23 cellular contexts compared by ENCODE assay signal in the genomic region with DNA sequence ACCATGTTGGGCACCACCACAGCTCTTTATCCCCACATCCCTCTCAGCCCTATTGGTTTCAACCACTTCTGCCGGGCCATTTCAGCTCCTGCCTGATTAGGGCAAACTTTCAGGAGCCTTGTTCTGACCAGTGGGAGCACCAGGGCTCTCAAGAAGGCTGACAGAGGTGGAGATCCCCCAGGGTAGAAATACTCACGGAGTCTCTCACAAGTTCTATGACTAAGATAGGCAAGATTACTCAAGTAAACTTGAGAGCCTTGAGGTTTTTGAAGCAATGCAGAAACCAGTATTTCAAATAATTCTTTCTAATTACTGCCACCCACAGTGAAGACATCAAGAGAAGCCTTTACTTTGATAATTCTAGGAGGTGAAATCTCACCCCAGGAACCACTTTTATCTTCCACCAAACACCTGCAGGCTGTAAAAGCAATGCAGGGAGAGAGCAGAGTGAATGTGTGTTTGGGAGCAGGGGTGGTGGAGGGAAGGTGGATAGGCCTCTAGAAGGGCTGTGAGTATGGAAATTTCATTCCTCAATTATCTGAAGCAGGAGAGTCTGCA. TPM values are rescaled to one million over a fixed set of nuclear protein-coding genes. Genes with fewer than 3 reads are reported as not detected.
DNase-seq lines count a peak whose midpoint lies in the region; ATAC-seq, FAIRE-seq and TF ChIP-seq lines count a peak whose summit lies in the region.
"Had no signal": no experiment of that assay in that cellular context is flagged by ENCODE, and none has a peak within 500 bp of the region (broad histone marks: within the 10 kb centered on the region; RNA-seq: fewer than 3 reads in every experiment).

No MANE protein-coding gene starts in this region.

- H2BK120ac ChIP-seq in IMR-90 (ENCODE audit: low read depth, low read length), result no peak overlapping the region

- no TSS peak for BruUV-seq in IMR-90 (replicated peaks; lab: Mats Ljungman, UMichigan)

- H3K27me3 Mint-ChIP-seq in activated T-cell treated with anti-CD3 and anti-CD28 coated beads, Interleukin-2, amount 50 U/mL, for 24 hours, result no peaks in the 10 kb centered on the region

- no peak overlapping the region for H2AK9ac ChIP-seq in IMR-90 (replicated peaks; ENCODE audit: low read depth, low read length, poor library complexity)

- CTCF ChIA-PET in IMR-90 (lab: Yijun Ruan, JAX), result interaction anchor here (0.6 kb wide), 1 partner anchor 1548 kb away, joined by 5 read pairs; no protein-coding TSS in a partner anchor

- no peak for DNase-seq in activated T-cell treated with anti-CD3 and anti-CD28 coated beads, Interleukin-2, amount 50 U/mL, for 24 hours
- DNase-seq in activated T-cell treated with anti-CD3 and anti-CD28 coated beads, Interleukin-2, amount 50 U/mL, for 48 hours, result no peak
- DNase-seq in IMR-90 (peak; percentile 42), caudate nucleus (lab: John Stamatoyannopoulos, UW) (no peak), sciatic nerve (ENCODE audit: low spot score) (peak; percentile 39), frontal cortex (ENCODE audit: low spot score in 2 of 2) (no peak), NAMALWA (ENCODE audit: low spot score) (no peak)
- DNase-seq: activated CD4-positive, CD25-positive, alpha-beta regulatory T cell treated with anti-CD3 and anti-CD28 coated beads, Interleukin-2, amount 50 U/mL, for 72 hours; activated gamma-delta T cell; endodermal cell; NCI-H1417 treated with DMSO at 0.1 percent for 48 hours; NCI-H524 treated with DMSO at 0.1 percent for 48 hours; stimulated activated CD4-positive, alpha-beta T cell treated with anti-CD3 and anti-CD28 coated beads, Interleukin-4, amount 100 ng/mL, for 4 hours; T1000 had no signal

- no peak overlapping the region for H3K4ac ChIP-seq in IMR-90 (ENCODE audit: low read depth, low read length)

- H3K14ac ChIP-seq in IMR-90 (replicated peaks; ENCODE audit: low read depth, low read length), result no peak overlapping the region

- H3K36me3 ChIP-seq in IMR-90 (ENCODE audit: control insufficient read depth, insufficient read depth, low read length), result peaks cover 4% of the 10 kb centered on the region; the same call in 1 of the 2 replicates
- H3K36me3 ChIP-seq: neutrophil had no signal

- H3K9ac ChIP-seq in IMR-90 (ENCODE audit: low read depth, low read length), result no peak overlapping the region
- H3K9ac ChIP-seq: BLaER1 had no signal

- peaks cover 68% of the 10 kb centered on the region for H3K36me3 Mint-ChIP-seq in activated T-cell treated with anti-CD3 and anti-CD28 coated beads, Interleukin-2, amount 50 U/mL, for 24 hours (ENCODE audit: low read depth)

- in situ Hi-C loops in IMR-90 (cut with MboI; ENCODE audit: low sequenced_read_pairs), result loop anchor here (25.0 kb wide), 1 partner anchor 138 kb away; a partner anchor contains a TSS

- H3K4me3 Mint-ChIP-seq in activated T-cell treated with anti-CD3 and anti-CD28 coated beads, Interleukin-2, amount 50 U/mL, for 24 hours, result no peak overlapping the region
- H3K4me3 Mint-ChIP-seq: endodermal cell had no signal

- no peak for TF ChIP-seq POLR2A in IMR-90 (IDR thresholded peaks at IDR 0.05; ENCODE audit: low read depth, low read length)

- no peak for TF ChIP-seq CTCF in IMR-90 (conservative IDR thresholded peaks at IDR 0.05; ENCODE audit: low read depth, low read length)

- H3K4me1 ChIP-seq in IMR-90 (ENCODE audit: control insufficient read depth, insufficient read depth, low read length), result no peaks in the 10 kb centered on the region
- H3K4me1 ChIP-seq: ascending aorta, BLaER1 had no signal

- intact Hi-C loops in IMR-90 (cut with micrococcal nuclease) (no loop called here), sciatic nerve (cut with DNase I) (no loop called here)

- H3K9me3 ChIP-seq in IMR-90 (ENCODE audit: control insufficient read depth, insufficient read depth, low read length), result no peaks in the 10 kb centered on the region
- H3K9me3 ChIP-seq: ascending aorta, BLaER1, neutrophil had no signal

- H3K9me1 ChIP-seq in IMR-90 (ENCODE audit: insufficient read depth, low read length), result no peaks in the 10 kb centered on the region; the same call in 1 of the 2 replicates

- no peaks in the 10 kb centered on the region for H3K9me3 Mint-ChIP-seq in activated T-cell treated with anti-CD3 and anti-CD28 coated beads, Interleukin-2, amount 50 U/mL, for 24 hours
- H3K9me3 Mint-ChIP-seq: endodermal cell had no signal

- TF ChIP-seq RAD21 in IMR-90 (IDR thresholded peaks at IDR 0.05; ENCODE audit: low read length), result no peak

- peak overlapping the region; percentile 56 for H3K27ac Mint-ChIP-seq in activated T-cell treated with anti-CD3 and anti-CD28 coated beads, Interleukin-2, amount 50 U/mL, for 24 hours
- H3K27ac Mint-ChIP-seq: endodermal cell had no signal

- H3K23ac ChIP-seq in IMR-90 (ENCODE audit: low read depth, low read length), result no peak overlapping the region

- ATAC-seq in IMR-90 (ENCODE audit: low read depth), result no peak; the same call in 1 of the 2 replicates
- peak; percentile 46 for ATAC-seq in sciatic nerve
- ATAC-seq in HG03045 (IDR thresholded peaks at IDR 0.05; ENCODE audit: unreplicated experiment), result no peak

- no peak overlapping the region for H4K8ac ChIP-seq in IMR-90 (ENCODE audit: low read depth in 2 of 2, low read length in 2 of 2)

- H3K56ac ChIP-seq in IMR-90 (ENCODE audit: extremely low read depth, insufficient read depth, low read length), result no peak overlapping the region

- no peak overlapping the region for H2BK15ac ChIP-seq in IMR-90 (ENCODE audit: low read depth, low read length)

- no peaks in the 10 kb centered on the region for H3K79me1 ChIP-seq in IMR-90 (ENCODE audit: low read depth in 1 of 2, low read length in 2 of 2)

- no peak overlapping the region for H3K4me3 ChIP-seq in IMR-90 (ENCODE audit: insufficient read depth, low read depth, low read length)
- H3K4me3 ChIP-seq: ascending aorta, BLaER1 had no signal

- H2BK5ac ChIP-seq in IMR-90 (ENCODE audit: low read depth, low read length, poor library complexity, severe bottlenecking), result no peak overlapping the region

- H4K20me1 ChIP-seq in IMR-90 (ENCODE audit: insufficient read depth, low read length), result no peaks in the 10 kb centered on the region
- H4K20me1 ChIP-seq: BLaER1 had no signal

- WGBS in IMR-90 (ENCODE audit: extremely low coverage in 2 of 2, insufficient read length in 1 of 2), 2 experiments, result 60% methylated on average over 1 of the region's 2 CpGs; no CpG with 5 or more reads in 1 of the 2 experiments

- POLR2A ChIA-PET in IMR-90 (lab: Charles Lee; ENCODE audit: unreplicated experiment), result no interaction called here

- H2AK5ac ChIP-seq in IMR-90 (ENCODE audit: low read depth, low read length), result no peak overlapping the region

- no peak overlapping the region for H2AFZ ChIP-seq in IMR-90 (replicated peaks; ENCODE audit: low read length, poor library complexity)

- H3K4me2 ChIP-seq in IMR-90 (ENCODE audit: low read depth, low read length), result no peak overlapping the region
- H3K4me2 ChIP-seq: BLaER1 had no signal

- no peak overlapping the region for H3K18ac ChIP-seq in IMR-90 (ENCODE audit: low read depth, low read length)

- H2BK20ac ChIP-seq in IMR-90 (ENCODE audit: low read depth, low read length), result no peak overlapping the region

- H4K91ac ChIP-seq in IMR-90 (ENCODE audit: insufficient read depth, low read depth, low read length), result no peak overlapping the region

- H4K5ac ChIP-seq in IMR-90 (ENCODE audit: low read depth, low read length), result no peak overlapping the region

- dilution Hi-C loops in IMR-90 (cut with HindIII; ENCODE audit: low sequenced_read_pairs, unreplicated experiment), result no loop called here

- H3K4me1 Mint-ChIP-seq in activated T-cell treated with anti-CD3 and anti-CD28 coated beads, Interleukin-2, amount 50 U/mL, for 24 hours (ENCODE audit: low read depth), result peaks cover 18% of the 10 kb centered on the region

- H3K27me3 ChIP-seq in IMR-90 (ENCODE audit: control insufficient read depth, insufficient read depth, low read length), result no peaks in the 10 kb centered on the region
- H3K27me3 ChIP-seq: ascending aorta, BLaER1, neutrophil had no signal

- H3K27ac ChIP-seq in IMR-90 (ENCODE audit: insufficient read depth, low read length) (no peak overlapping the region), caudate nucleus (ENCODE audit: low read depth, low read length) (peak overlapping the region; percentile 79)
- H3K27ac ChIP-seq: ascending aorta, BLaER1, neutrophil, RWPE1 had no signal

- no peak for FAIRE-seq in frontal cortex (lab: Jason Lieb, UNC)
- FAIRE-seq: GM18507 had no signal

TF ChIP-seq in IMR-90, 13 proteins besides CTCF, POLR2A, EP300 and RAD21 (continues in another document):
- TF ChIP-seq CHD1 (IDR thresholded peaks at IDR 0.05; ENCODE audit: low read depth, low read length), result no peak
- TF ChIP-seq, protein P1, sequence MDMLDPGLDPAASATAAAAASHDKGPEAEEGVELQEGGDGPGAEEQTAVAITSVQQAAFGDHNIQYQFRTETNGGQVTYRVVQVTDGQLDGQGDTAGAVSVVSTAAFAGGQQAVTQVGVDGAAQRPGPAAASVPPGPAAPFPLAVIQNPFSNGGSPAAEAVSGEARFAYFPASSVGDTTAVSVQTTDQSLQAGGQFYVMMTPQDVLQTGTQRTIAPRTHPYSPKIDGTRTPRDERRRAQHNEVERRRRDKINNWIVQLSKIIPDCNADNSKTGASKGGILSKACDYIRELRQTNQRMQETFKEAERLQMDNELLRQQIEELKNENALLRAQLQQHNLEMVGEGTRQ (IDR thresholded peaks at IDR 0.05; ENCODE audit: low read depth, low read length), result no peak
- no peak for TF ChIP-seq RFX5 (IDR thresholded peaks at IDR 0.05; ENCODE audit: low read depth, low read length)
- no peak for TF ChIP-seq CEBPB (IDR thresholded peaks at IDR 0.05; ENCODE audit: low read depth, low read length)

RNA-seq across cellular contexts. Expression of a gene that starts 6.6 kb away (rescaled TPM):
- total RNA-seq in IMR-90 (2012; rRNA removed) (under 0.01 TPM in 2 replicates), sciatic nerve (31.2 TPM), frontal cortex (0.82 TPM)
- 0.56 and 0.66 TPM in 2 replicates for polyA plus RNA-seq in IMR-90 (2012; rRNA removed)
- 0.36 and 0.60 TPM in 2 replicates for polyA plus RNA-seq in IMR-90 (2012; cell fraction: cytosol; rRNA removed)
- polyA plus RNA-seq in IMR-90 (2012; cell fraction: nucleus; rRNA removed; ENCODE audit: low replicate concordance), result 4.1 and 8.2 TPM in 2 replicates
- total RNA-seq: ascending aorta had no signal

RNA-seq across cellular contexts. Expression of a gene that starts 41.3 kb away (rescaled TPM):
- 0.56 and 0.90 TPM in 2 replicates for total RNA-seq in IMR-90 (2012; rRNA removed)
- 16.0 and 17.2 TPM in 2 replicates for polyA plus RNA-seq in IMR-90 (2012; rRNA removed)
- polyA plus RNA-seq in IMR-90 (2012; cell fraction: cytosol; rRNA removed), result 10.6 and 11.1 TPM in 2 replicates
- polyA plus RNA-seq in IMR-90 (2012; cell fraction: nucleus; rRNA removed; ENCODE audit: low replicate concordance), result 141 and 200 TPM in 2 replicates
- total RNA-seq in sciatic nerve, result 35.0 TPM
- under 0.01 TPM for total RNA-seq in frontal cortex

RNA-seq across cellular contexts. Expression of a gene that starts 42.5 kb away (rescaled TPM):
- total RNA-seq in IMR-90 (2012; rRNA removed), result 0.56 TPM in 1 of 2 replicates, not detected in the other
- not detected in 2 replicates for polyA plus RNA-seq in IMR-90 (2012; rRNA removed)
- polyA plus RNA-seq in IMR-90 (2012; cell fraction: cytosol; rRNA removed), result 0.08 and 0.25 TPM in 2 replicates
- 0.34 TPM in 1 of 2 replicates, not detected in the other for polyA plus RNA-seq in IMR-90 (2012; cell fraction: nucleus; rRNA removed; ENCODE audit: low replicate concordance)
- 0.49 TPM for total RNA-seq in sciatic nerve
- not detected for total RNA-seq in frontal cortex
- total RNA-seq: ascending aorta, cerebellum, mucosa of gallbladder, urinary bladder had no signal

RNA-seq across cellular contexts. Expression of a gene that starts 49.5 kb away (rescaled TPM):
- 15.3 and 15.8 TPM in 2 replicates for total RNA-seq in IMR-90 (2012; rRNA removed)
- polyA plus RNA-seq in IMR-90 (2012; rRNA removed), result 51.6 and 52.5 TPM in 2 replicates
- polyA plus RNA-seq in IMR-90 (2012; cell fraction: cytosol; rRNA removed), result 45.2 and 47.2 TPM in 2 replicates
- 238 and 324 TPM in 2 replicates for polyA plus RNA-seq in IMR-90 (2012; cell fraction: nucleus; rRNA removed; ENCODE audit: low replicate concordance)
- 26.1 TPM for total RNA-seq in sciatic nerve
- total RNA-seq in frontal cortex, result 10.2 TPM

Comparison
In these comparisons a context has a peak if more than half of its experiments do, and no peak if none do; other contexts are left out.
1. DNase-seq: peak in IMR-90 (single experiment) and sciatic nerve (single experiment); none in activated T-cell treated with anti-CD3 and anti-CD28 coated beads, Interleukin-2, amount 50 U/mL, for 24 hours (single experiment), activated T-cell treated with anti-CD3 and anti-CD28 coated beads, Interleukin-2, amount 50 U/mL, for 48 hours (0 of 2), caudate nucleus (0 of 61), frontal cortex (0 of 2) and NAMALWA (single experiment).
2. RNA of a gene that starts 6.6 kb away (total RNA-seq): 31.2 TPM in sciatic nerve (single experiment); 0.82 TPM in frontal cortex (single experiment) and under 0.01 TPM in IMR-90; every median in the first group is over 10 times any median in the second.
3. RNA of a gene that starts 41.3 kb away (total RNA-seq): 35.0 TPM in sciatic nerve (single experiment); 0.56 to 0.90 TPM in IMR-90 and under 0.01 TPM in frontal cortex (single experiment); every median in the first group is over 10 times any median in the second.